ENCODE assay signal across 21 cellular contexts in the genomic region with DNA sequence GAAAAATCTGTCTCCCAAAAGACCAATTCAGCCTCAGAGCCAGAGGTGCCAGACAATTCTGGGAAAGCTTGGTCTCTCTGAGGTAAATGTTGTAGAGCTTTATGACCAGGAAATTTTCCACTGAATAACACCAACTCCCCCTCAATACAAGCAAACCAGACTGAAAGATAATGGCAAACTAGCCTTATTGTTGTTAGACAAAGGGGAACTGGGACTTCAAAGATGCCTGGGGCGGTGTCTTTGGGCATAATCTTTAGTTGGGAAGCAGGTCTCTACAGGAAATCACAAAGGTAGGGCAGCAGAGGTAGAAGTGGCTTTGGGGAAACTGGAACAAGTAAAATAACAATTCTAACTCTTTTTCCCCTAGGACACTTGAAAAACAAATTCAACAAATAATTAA. TPM values are rescaled to one million over a fixed set of nuclear protein-coding genes. Genes with fewer than 3 reads are reported as not detected.
A peak's percentile ranks its signal among the peaks of the same experiment; 100 is the strongest.
DNase-seq lines count a peak whose midpoint lies in the region; ATAC-seq, FAIRE-seq and TF ChIP-seq lines count a peak whose summit lies in the region.
"Had no signal": no experiment of that assay in that cellular context is flagged by ENCODE, and none has a peak within 500 bp of the region (broad histone marks: within the 10 kb centered on the region; RNA-seq: fewer than 3 reads in every experiment).

No MANE protein-coding gene starts in this region.

- H3K36me3 ChIP-seq in HUES6 (ENCODE audit: control insufficient read depth, insufficient read depth, low read length) (peaks cover 4% of the 10 kb centered on the region; the same call in 1 of the 2 replicates), NT2/D1 (ENCODE audit: insufficient read depth, insufficient read length, low read length) (no peaks in the 10 kb centered on the region), keratinocyte (ENCODE audit: control insufficient read depth in 2 of 2, extremely low read depth in 1 of 2, insufficient read depth in 2 of 2, low read length in 2 of 2) (peaks cover 0 to 3% of the 10 kb centered on the region in 2 experiments), SJCRH30 (no peaks in the 10 kb centered on the region), upper lobe of right lung (no peaks in the 10 kb centered on the region)

- no peak overlapping the region; the same call in 1 of the 2 replicates for H3K4me3 ChIP-seq in HUES6 (ENCODE audit: low read depth, low read length)
- no peak overlapping the region for H3K4me3 ChIP-seq in NT2/D1 (ENCODE audit: insufficient read length, low read depth)
- no peak overlapping the region for H3K4me3 ChIP-seq in keratinocyte (ENCODE audit: control insufficient read depth in 2 of 3, extremely low read depth in 1 of 3, insufficient read depth in 2 of 3, low read depth in 1 of 3, low read length in 3 of 3)
- H3K4me3 ChIP-seq in SJCRH30 = no peak overlapping the region
- H3K4me3 ChIP-seq in upper lobe of right lung = no peak overlapping the region

- peak; percentile 81 for DNase-seq in ELF-1 (ENCODE audit: low read depth, low spot score)
- DNase-seq in NT2/D1 (ENCODE audit: low read depth, low spot score) = peak; percentile 3
- no peak for DNase-seq in keratinocyte (ENCODE audit: low read depth, low spot score)
- no peak for DNase-seq in SJCRH30
- DNase-seq in upper lobe of right lung = no peak
- DNase-seq in putamen (ENCODE audit: low spot score) = no peak
- DNase-seq: AML-193, Caco-2, EL, NCI-H1694, NCI-H2171, NCI-H510A, Right ventricle myocardium superior had no signal

- H3K9ac ChIP-seq in HUES6 (ENCODE audit: low read length) (peak overlapping the region; percentile 0), NT2/D1 (ENCODE audit: insufficient read length, low read depth) (no peak overlapping the region), keratinocyte (ENCODE audit: control insufficient read depth, extremely low read depth, insufficient read depth, low read length) (no peak overlapping the region)
- H3K9ac ChIP-seq: KMS-11 had no signal

- H4K20me1 ChIP-seq in keratinocyte (ENCODE audit: control insufficient read depth, extremely low read depth, insufficient read depth, low read length) = no peaks in the 10 kb centered on the region

- H3K79me2 ChIP-seq in keratinocyte (ENCODE audit: control insufficient read depth, insufficient read depth, low read length) = no peaks in the 10 kb centered on the region

- H3K9me3 ChIP-seq in HUES6 (ENCODE audit: control insufficient read depth, insufficient read depth, low read depth, low read length) (no peaks in the 10 kb centered on the region), NT2/D1 (ENCODE audit: insufficient read depth, low read length) (no peaks in the 10 kb centered on the region), keratinocyte (ENCODE audit: control insufficient read depth, low read depth, low read length) (no peaks in the 10 kb centered on the region), SJCRH30 (replicated peaks) (no peaks in the 10 kb centered on the region), upper lobe of right lung (no peaks in the 10 kb centered on the region)
- H3K9me3 ChIP-seq: Caco-2 had no signal

- no peak for ATAC-seq in HG03442 (IDR thresholded peaks at IDR 0.05; ENCODE audit: unreplicated experiment)
- no peak for ATAC-seq in upper lobe of right lung
- ATAC-seq: SK-N-SH treated with all-trans-retinoic acid at 6 μM for 48 hours had no signal

- intact Hi-C loops in upper lobe of right lung (cut with DNase I) = no loop called here

- H3K27me3 ChIP-seq in HUES6 (ENCODE audit: control insufficient read depth, insufficient read depth, low read length) = peaks cover 9% of the 10 kb centered on the region; the same call in 1 of the 2 replicates
- no peaks in the 10 kb centered on the region for H3K27me3 ChIP-seq in NT2/D1 (ENCODE audit: insufficient read depth, insufficient read length)
- no peaks in the 10 kb centered on the region for H3K27me3 ChIP-seq in keratinocyte (ENCODE audit: control insufficient read depth, extremely low read depth, insufficient read depth, low read length)
- no peaks in the 10 kb centered on the region for H3K27me3 ChIP-seq in SJCRH30
- no peaks in the 10 kb centered on the region for H3K27me3 ChIP-seq in upper lobe of right lung

- dilution Hi-C loops in keratinocyte (cut with MboI; ENCODE audit: extremely low pct_ligation_motif_present, low sequenced_read_pairs) = no loop called here

- no peak overlapping the region for H2AFZ ChIP-seq in keratinocyte (ENCODE audit: control insufficient read depth, low read length)

- H3K4me2 ChIP-seq in keratinocyte (ENCODE audit: control insufficient read depth, extremely low read depth, insufficient read depth, low read depth, low read length) = no peak overlapping the region
- H3K4me2 ChIP-seq: KMS-11 had no signal

- no peaks in the 10 kb centered on the region for H3K9me1 ChIP-seq in keratinocyte (ENCODE audit: control insufficient read depth, extremely low read depth, insufficient read depth, low read length)

- peaks cover 10% of the 10 kb centered on the region for H3K4me1 ChIP-seq in HUES6 (ENCODE audit: control insufficient read depth, insufficient read depth, low read length)
- no peaks in the 10 kb centered on the region for H3K4me1 ChIP-seq in NT2/D1 (ENCODE audit: insufficient read depth, insufficient read length)
- H3K4me1 ChIP-seq in keratinocyte (ENCODE audit: control insufficient read depth, extremely low read depth, insufficient read depth, low read length) = no peaks in the 10 kb centered on the region
- H3K4me1 ChIP-seq in SJCRH30 = no peaks in the 10 kb centered on the region
- no peaks in the 10 kb centered on the region for H3K4me1 ChIP-seq in upper lobe of right lung
- H3K4me1 ChIP-seq: Caco-2 had no signal

- FAIRE-seq in keratinocyte (lab: Jason Lieb, UNC) = peak; percentile 17
- FAIRE-seq: GM19239, H54, RCC 7860 had no signal

- TF ChIP-seq CTCF in keratinocyte (optimal IDR thresholded peaks at IDR 0.05 in 1 of 3, IDR thresholded peaks at IDR 0.05 in 1 of 3, conservative IDR thresholded peaks at IDR 0.05 in 1 of 3; ENCODE audit: extremely low read depth in 1 of 3, insufficient read depth in 2 of 3, low read length in 3 of 3) = no peak
- no peak for TF ChIP-seq CTCF in upper lobe of right lung (IDR thresholded peaks at IDR 0.05)

- H3K27ac ChIP-seq in HUES6 (ENCODE audit: low read depth, low read length) (peak overlapping the region; percentile 34; the same call in 1 of the 2 replicates), keratinocyte (ENCODE audit: control insufficient read depth, insufficient read depth, low read length) (no peak overlapping the region), SJCRH30 (no peak overlapping the region), upper lobe of right lung (no peak overlapping the region)
- H3K27ac ChIP-seq: KMS-11 had no signal

RNA-seq across cellular contexts. Expression of a gene that starts 12.0 kb away (rescaled TPM):
- polyA plus RNA-seq in keratinocyte = 15.4 to 25.0 TPM (median 18.8 TPM) in 3 replicates
- polyA plus RNA-seq in keratinocyte (2011; ENCODE audit: low read depth) = 3.9 TPM
- polyA plus RNA-seq in keratinocyte (2011; cell fraction: cytosol; rRNA removed) = 8.4 and 10.5 TPM in 2 replicates
- polyA plus RNA-seq in keratinocyte (2011; cell fraction: nucleus; rRNA removed) = 62.3 and 71.9 TPM in 2 replicates
- 8.9 and 14.6 TPM in 2 replicates for polyA plus RNA-seq in keratinocyte (2012; ENCODE audit: low replicate concordance)
- polyA minus RNA-seq in keratinocyte = 9.4 to 27.0 TPM (median 23.9 TPM) in 3 replicates
- polyA minus RNA-seq in keratinocyte (2011; cell fraction: cytosol; rRNA and poly(A)+ RNA removed) = 12.5 TPM
- polyA minus RNA-seq in keratinocyte (2011; cell fraction: nucleus; rRNA and poly(A)+ RNA removed) = 41.3 and 74.4 TPM in 2 replicates
- 0.15 and 0.18 TPM in 2 replicates for total RNA-seq in SJCRH30 (2014; rRNA removed; shearing (Covaris generic))
- 1.8 TPM for total RNA-seq in upper lobe of right lung
- total RNA-seq: T-helper 1 cell treated with Interleukin-12 subunit alpha and Interleukin-12 subunit beta and Interleukin-4 antibody, amounts not matched to agents 30 ng/mL and 1 ng/mL, for 36 hours had no signal

RNA-seq across cellular contexts. Expression of a gene that starts 13.4 kb away (rescaled TPM):
- polyA plus RNA-seq in keratinocyte = 42.4 to 81.5 TPM (median 53.2 TPM) in 3 replicates
- 16.3 TPM for polyA plus RNA-seq in keratinocyte (2011; ENCODE audit: low read depth)
- 8.9 and 14.2 TPM in 2 replicates for polyA plus RNA-seq in keratinocyte (2011; cell fraction: cytosol; rRNA removed)
- 219 and 282 TPM in 2 replicates for polyA plus RNA-seq in keratinocyte (2011; cell fraction: nucleus; rRNA removed)
- 27.5 and 29.1 TPM in 2 replicates for polyA plus RNA-seq in keratinocyte (2012; ENCODE audit: low replicate concordance)
- 39.8 to 170 TPM (median 104 TPM) in 3 replicates for polyA minus RNA-seq in keratinocyte
- 17.3 TPM for polyA minus RNA-seq in keratinocyte (2011; cell fraction: cytosol; rRNA and poly(A)+ RNA removed)
- 151 and 221 TPM in 2 replicates for polyA minus RNA-seq in keratinocyte (2011; cell fraction: nucleus; rRNA and poly(A)+ RNA removed)
- 6.4 and 9.5 TPM in 2 replicates for total RNA-seq in SJCRH30 (2014; rRNA removed; shearing (Covaris generic))
- total RNA-seq in upper lobe of right lung = 26.6 TPM
- total RNA-seq: T-helper 1 cell treated with Interleukin-12 subunit alpha and Interleukin-12 subunit beta and Interleukin-4 antibody, amounts not matched to agents 30 ng/mL and 1 ng/mL, for 36 hours had no signal

Comparison
In these comparisons a context has a peak if more than half of its experiments do, and no peak if none do; other contexts are left out.
1. DNase-seq: peak in ELF-1 (single experiment) and NT2/D1 (single experiment); none in keratinocyte (single experiment), SJCRH30 (0 of 2), upper lobe of right lung (single experiment) and putamen (single experiment).